Comparison of ENCODE assay signal across 1 cellular context in genomic region chr10:79238606-79239005, GRCh38.
TF ChIP-seq lines count a peak whose summit lies in the region.

No MANE protein-coding gene starts in this region.

TF ChIP-seq in K562, 482 proteins besides CTCF, POLR2A, EP300 and RAD21:
- no peak for TF ChIP-seq ZNF280A (IDR thresholded peaks at IDR 0.05; ENCODE audit: low read depth, partially characterized antibody)
- TF ChIP-seq ZNF124 (CRISPR knock-in tag; IDR thresholded peaks at IDR 0.05): no peak
- TF ChIP-seq BRD9 (IDR thresholded peaks at IDR 0.05; ENCODE audit: low read depth, partially characterized antibody): no peak
- TF ChIP-seq PHF21A (IDR thresholded peaks at IDR 0.05; ENCODE audit: borderline replicate concordance, low read depth): no peak
- TF ChIP-seq CAMTA2 (CRISPR knock-in tag; conservative IDR thresholded peaks at IDR 0.05): no peak
- no peak for TF ChIP-seq SLC30A9 (CRISPR knock-in tag; IDR thresholded peaks at IDR 0.05)
- TF ChIP-seq, protein P1, sequence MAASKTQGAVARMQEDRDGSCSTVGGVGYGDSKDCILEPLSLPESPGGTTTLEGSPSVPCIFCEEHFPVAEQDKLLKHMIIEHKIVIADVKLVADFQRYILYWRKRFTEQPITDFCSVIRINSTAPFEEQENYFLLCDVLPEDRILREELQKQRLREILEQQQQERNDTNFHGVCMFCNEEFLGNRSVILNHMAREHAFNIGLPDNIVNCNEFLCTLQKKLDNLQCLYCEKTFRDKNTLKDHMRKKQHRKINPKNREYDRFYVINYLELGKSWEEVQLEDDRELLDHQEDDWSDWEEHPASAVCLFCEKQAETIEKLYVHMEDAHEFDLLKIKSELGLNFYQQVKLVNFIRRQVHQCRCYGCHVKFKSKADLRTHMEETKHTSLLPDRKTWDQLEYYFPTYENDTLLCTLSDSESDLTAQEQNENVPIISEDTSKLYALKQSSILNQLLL (CRISPR knock-in tag; IDR thresholded peaks at IDR 0.05; ENCODE audit: borderline replicate concordance): no peak
- TF ChIP-seq PHF20 (IDR thresholded peaks at IDR 0.05; ENCODE audit: partially characterized antibody): no peak
- no peak for TF ChIP-seq RFX1 (IDR thresholded peaks at IDR 0.05)
- TF ChIP-seq ETS2 (tag; IDR thresholded peaks at IDR 0.05; ENCODE audit: borderline replicate concordance, poor library complexity, severe bottlenecking): no peak
- no peak for TF ChIP-seq ESRRA (IDR thresholded peaks at IDR 0.05; ENCODE audit: borderline replicate concordance, low read depth)
- no peak for TF ChIP-seq CBX3 (IDR thresholded peaks at IDR 0.05; ENCODE audit: borderline replicate concordance in 1 of 2, low read length in 2 of 2)
- no peak for TF ChIP-seq PML (IDR thresholded peaks at IDR 0.05; ENCODE audit: low read length)
- no peak for TF ChIP-seq EP400 (IDR thresholded peaks at IDR 0.05)
- TF ChIP-seq ZKSCAN1 (IDR thresholded peaks at IDR 0.05; ENCODE audit: low read depth, low read length): no peak
- no peak for TF ChIP-seq CREB1 (IDR thresholded peaks at IDR 0.05)
- no peak for TF ChIP-seq CREB1 (CRISPR knock-in tag; IDR thresholded peaks at IDR 0.05)
